Comparison of ENCODE assay signal across 8 cellular contexts in genomic region chr4:108173599-108174057, GRCh38. TPM values are rescaled to one million over a fixed set of nuclear protein-coding genes. Genes with fewer than 3 reads are reported as not detected.
DNase-seq lines count a peak whose midpoint lies in the region; ATAC-seq, FAIRE-seq and TF ChIP-seq lines count a peak whose summit lies in the region.

No MANE protein-coding gene starts in this region.

- H3K9me3 ChIP-seq in Peyer's patch (no peaks in the 10 kb centered on the region), fibroblast of lung (ENCODE audit: control insufficient read depth, insufficient read depth, low read depth, low read length) (no peaks in the 10 kb centered on the region), gastrocnemius medialis (no peaks in the 10 kb centered on the region)

- peak overlapping the region; percentile 89 for H3K4me2 ChIP-seq in fibroblast of lung (ENCODE audit: extremely low read depth, insufficient read depth, low read length)

- H3K27me3 ChIP-seq in Peyer's patch (peaks cover 0 to 33% of the 10 kb centered on the region in 2 donors), fibroblast of lung (ENCODE audit: control insufficient read depth, insufficient read depth, low read length) (peaks cover 40% of the 10 kb centered on the region), gastrocnemius medialis (peaks cover 62 to 70% (median 66%) of the 10 kb centered on the region in 3 donors)

- intact Hi-C loops in gastrocnemius medialis (cut with DNase I; ENCODE audit: low total_unique reads) = loop anchor here (10.0 kb wide), 1 partner anchor 149 kb away; no protein-coding TSS in a partner anchor

- TF ChIP-seq CTCF in Peyer's patch (IDR thresholded peaks at IDR 0.05) = no peak
- TF ChIP-seq CTCF in fibroblast of lung (conservative IDR thresholded peaks at IDR 0.05 in 1 of 2, IDR thresholded peaks at IDR 0.05 in 1 of 2; ENCODE audit: low read depth in 1 of 2, low read length in 2 of 2) = no peak
- no peak for TF ChIP-seq CTCF in gastrocnemius medialis (IDR thresholded peaks at IDR 0.05 in 4 of 5, conservative IDR thresholded peaks at IDR 0.05 in 1 of 5)

- H2AFZ ChIP-seq in fibroblast of lung (ENCODE audit: low read length) = no peak overlapping the region

- H3K27ac ChIP-seq in Peyer's patch (peak overlapping the region in 1 of 4 donors; percentile 69), fibroblast of lung (ENCODE audit: insufficient read depth, low read length) (no peak overlapping the region), gastrocnemius medialis (no peak overlapping the region)

- in situ Hi-C loops in gastrocnemius medialis (cut with MboI; ENCODE audit: low sequenced_read_pairs in 4 of 4) = no loop called here

- no peak overlapping the region for H3K9ac ChIP-seq in fibroblast of lung (ENCODE audit: insufficient read depth, low read length)

- DNase-seq in Peyer's patch (no peak), fibroblast of lung (ENCODE audit: low read depth in 2 of 2) (no peak), gastrocnemius medialis (no peak), GOT3 (lab: John Stamatoyannopoulos, UW) (no peak), frontal cortex (ENCODE audit: low spot score in 2 of 2) (no peak), HCEC 1CT (no peak)

- peak overlapping the region; percentile 63; the same call in 1 of the 2 replicates for H3K4me3 ChIP-seq in GM08714 (ENCODE audit: low read length)
- peak overlapping the region in 3 of 4 donors; percentile 35 to 64 (median 57) for H3K4me3 ChIP-seq in Peyer's patch
- H3K4me3 ChIP-seq in fibroblast of lung (replicated peaks in 1 of 4; ENCODE audit: control extremely low read depth in 1 of 4, insufficient read depth in 1 of 4, low read depth in 3 of 4, low read length in 4 of 4) = peak overlapping the region; percentile 57 to 69 (median 60)
- H3K4me3 ChIP-seq in gastrocnemius medialis = peak overlapping the region; percentile 56 to 78 (median 60)

- TF ChIP-seq POLR2A in Peyer's patch (IDR thresholded peaks at IDR 0.05) (no peak), gastrocnemius medialis (IDR thresholded peaks at IDR 0.05) (no peak)

- no peak for FAIRE-seq in frontal cortex (lab: Jason Lieb, UNC)

- no peaks in the 10 kb centered on the region for H3K79me2 ChIP-seq in fibroblast of lung (ENCODE audit: control insufficient read depth, insufficient read depth, low read length)

- H3K36me3 ChIP-seq in Peyer's patch (no peaks in the 10 kb centered on the region), fibroblast of lung (ENCODE audit: control insufficient read depth, insufficient read depth, low read length) (no peaks in the 10 kb centered on the region), gastrocnemius medialis (no peaks in the 10 kb centered on the region)

- no peaks in the 10 kb centered on the region for H4K20me1 ChIP-seq in fibroblast of lung (ENCODE audit: control insufficient read depth, extremely low read depth, insufficient read depth, low read length)

- H3K4me1 ChIP-seq in Peyer's patch (peaks cover 0 to 32% (median 7%) of the 10 kb centered on the region in 4 donors), fibroblast of lung (ENCODE audit: control insufficient read depth, extremely low read depth, insufficient read depth, low read length) (no peaks in the 10 kb centered on the region), gastrocnemius medialis (peaks cover 8 to 10% of the 10 kb centered on the region in 2 donors)

- no peak for ATAC-seq in gastrocnemius medialis
- no peak for ATAC-seq in GM21528 (IDR thresholded peaks at IDR 0.05; ENCODE audit: low FRiP score, unreplicated experiment)

RNA-seq across cellular contexts. Expression of gene LEF1, which starts 4.9 kb away (rescaled TPM):
- total RNA-seq in Peyer's patch (10 to 100 TPM in 1 of 4 donors, 1 to 10 TPM in 2, under 1 TPM in 1; 0.53 to 34.7 (median 4.4) TPM), fibroblast of lung (1.3 and 1.8 TPM in 2 replicates), gastrocnemius medialis (under 1 TPM in 1 of 4 donors, not detected in 3; 0.33 TPM), frontal cortex (6.1 TPM)
- polyA plus RNA-seq in fibroblast of lung = 2.6 and 8.8 TPM in 2 replicates
- polyA plus RNA-seq in fibroblast of lung (2012) = 1.9 and 3.4 TPM in 2 replicates
- polyA minus RNA-seq in fibroblast of lung (ENCODE audit: low replicate concordance) = 0.67 and 17.9 TPM in 2 replicates
